In the genomic region with DNA sequence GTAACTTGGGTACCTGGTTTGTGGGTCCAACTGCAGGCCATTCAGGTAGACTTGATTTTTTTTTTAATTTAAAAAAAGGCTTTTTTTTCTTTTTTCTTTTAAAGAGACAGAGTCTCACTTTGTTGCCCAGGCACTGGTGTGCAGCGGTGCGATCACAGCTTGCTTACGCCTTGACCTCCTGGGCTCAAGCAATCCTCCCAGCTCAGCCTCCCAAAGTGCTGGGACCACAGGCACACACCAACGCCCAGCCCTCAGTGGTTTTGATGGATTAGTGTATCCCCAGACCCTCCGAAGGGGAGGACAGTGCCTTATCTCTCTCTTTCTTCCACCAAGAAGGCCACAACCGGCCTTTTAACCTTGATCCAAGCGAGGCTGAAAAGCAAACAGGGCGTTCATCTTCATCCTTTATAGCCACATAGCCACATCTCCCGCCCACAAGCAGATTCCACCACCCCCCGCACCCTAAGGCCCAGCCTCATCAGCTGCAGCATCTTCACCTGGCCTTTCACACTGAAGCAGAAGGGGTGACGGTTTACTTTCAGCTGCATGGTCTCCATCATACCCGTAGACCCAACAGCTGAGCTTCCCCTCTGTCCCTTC, we compare ENCODE assay signal across 26 cellular contexts.
"Had no signal": no experiment of that assay in that cellular context is flagged by ENCODE, and none has a peak within 500 bp of the region (broad histone marks: within the 10 kb centered on the region; RNA-seq: fewer than 3 reads in every experiment).

No MANE protein-coding gene starts in this region.

- H3K79me2 ChIP-seq: hepatocyte had no signal

- H3K27ac ChIP-seq: colonic mucosa, epithelial cell of prostate, esophagus squamous epithelium, gastrocnemius medialis, hepatocyte, left lung had no signal

- H3K4me3 ChIP-seq: colonic mucosa, esophagus squamous epithelium, gastrocnemius medialis, hepatocyte, left lung, lung, mucosa of descending colon had no signal

- H3K27me3 ChIP-seq: colonic mucosa, esophagus squamous epithelium, gastrocnemius medialis, hepatocyte, left lung had no signal

- H2AFZ ChIP-seq: hepatocyte had no signal

- H3K9me3 ChIP-seq: colonic mucosa, esophagus squamous epithelium, gastrocnemius medialis, left lung, mucosa of descending colon had no signal

- DNase-seq: colonic mucosa; cortex of kidney; effector CD8-positive, alpha-beta T cell; effector memory CD8-positive, alpha-beta T cell; endodermal cell; erythroblast; esophagus squamous epithelium; foreskin fibroblast; foreskin melanocyte; gastrocnemius medialis; glutamatergic neuron; head of caudate nucleus; hypothalamus; immature natural killer cell; islet precursor cell; left cardiac atrium; left ventricle myocardium superior; mammary epithelial cell; naive B cell had no signal

- H3K36me3 ChIP-seq: colonic mucosa, gastrocnemius medialis had no signal

- ATAC-seq: effector memory CD8-positive, alpha-beta T cell; esophagus mucosa; gastrocnemius medialis; left cardiac atrium; left lung; left ventricle myocardium superior; mucosa of descending colon had no signal

- H3K4me1 ChIP-seq: colonic mucosa, esophagus squamous epithelium, gastrocnemius medialis, left lung had no signal

- FAIRE-seq: endometrium had no signal

- H3K4me2 ChIP-seq: hepatocyte had no signal
